Comparison of ENCODE assay signal across 8 cellular contexts in the genomic region with DNA sequence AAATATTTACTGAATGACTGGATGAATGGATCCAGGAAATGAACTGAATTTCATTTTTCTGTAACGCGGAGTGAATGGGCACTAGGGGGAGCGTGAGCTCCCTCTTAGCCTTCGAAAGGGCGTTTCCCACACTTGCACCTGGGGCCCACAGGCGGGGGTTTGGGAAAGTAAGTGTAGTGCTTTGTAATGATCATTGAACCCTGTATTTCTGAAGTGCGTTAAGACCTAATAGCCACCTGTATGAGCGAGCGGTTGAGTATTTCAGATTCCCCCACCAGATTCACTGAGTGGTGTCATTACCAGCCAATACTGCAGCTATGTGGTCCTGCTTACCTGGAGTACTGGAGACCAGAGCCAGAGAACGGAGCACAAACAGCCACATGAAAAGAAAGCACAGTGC. TPM values are rescaled to one million over a fixed set of nuclear protein-coding genes. Genes with fewer than 3 reads are reported as not detected.
A peak's percentile ranks its signal among the peaks of the same experiment; 100 is the strongest.
DNase-seq lines count a peak whose midpoint lies in the region; ATAC-seq and TF ChIP-seq lines count a peak whose summit lies in the region.

No MANE protein-coding gene starts in this region.

- H3K4me1 ChIP-seq in left ventricle myocardium inferior (peaks cover 3% of the 10 kb centered on the region), tibial nerve (peaks cover 0 to 14% (median 0%) of the 10 kb centered on the region in 4 donors)

- no peak for TF ChIP-seq EP300 in tibial nerve (IDR thresholded peaks at IDR 0.05)

- peak overlapping the region; percentile 11 for H3K27ac Mint-ChIP-seq in activated CD8-positive, alpha-beta T cell treated with anti-CD3 and anti-CD28 coated beads for 36 hours

- peak; percentile 48 for DNase-seq in CD1c-positive myeloid dendritic cell (ENCODE audit: extremely low spot score)
- DNase-seq in GM20000 (ENCODE audit: low spot score), result peak; percentile 71
- peak; percentile 95 for DNase-seq in NCI-H2107 treated with DMSO at 0.1 percent for 48 hours (lab: John Stamatoyannopoulos, UW; ENCODE audit: unreplicated experiment)
- DNase-seq in activated CD8-positive, alpha-beta T cell treated with anti-CD3 and anti-CD28 coated beads for 36 hours, result peak; percentile 58
- DNase-seq in left ventricle myocardium inferior, result no peak
- DNase-seq in tibial nerve (ENCODE audit: low spot score in 2 of 2), result no peak
- DNase-seq in DMS114 treated with DMSO at 0.1 percent for 48 hours (lab: John Stamatoyannopoulos, UW; ENCODE audit: unreplicated experiment), result no peak

- H3K9me3 ChIP-seq in left ventricle myocardium inferior (replicated peaks), result no peaks in the 10 kb centered on the region
- no peaks in the 10 kb centered on the region for H3K9me3 ChIP-seq in tibial nerve

- H3K27ac ChIP-seq in left ventricle myocardium inferior (replicated peaks) (no peak overlapping the region), tibial nerve (no peak overlapping the region)

- no peaks in the 10 kb centered on the region for H3K9me3 Mint-ChIP-seq in activated CD8-positive, alpha-beta T cell treated with anti-CD3 and anti-CD28 coated beads for 36 hours

- H3K4me3 ChIP-seq in left ventricle myocardium inferior (no peak overlapping the region), tibial nerve (no peak overlapping the region)

- intact Hi-C loops in activated CD8-positive, alpha-beta T cell treated with anti-CD3 and anti-CD28 coated beads for 36 hours (cut with micrococcal nuclease), result no loop called here
- intact Hi-C loops in left ventricle myocardium inferior (cut with micrococcal nuclease), result no loop called here

- POLR2A ChIA-PET in activated CD8-positive, alpha-beta T cell treated with anti-CD3 and anti-CD28 coated beads for 36 hours (lab: Charles Lee), result interaction anchor here (0.6 to 6.9 kb wide), 8 partner anchors 9 to 245 kb away, joined by 3 to 65 read pairs (median 3); a partner anchor contains a TSS

- H3K27me3 ChIP-seq in left ventricle myocardium inferior (ENCODE audit: low read depth) (no peaks in the 10 kb centered on the region), tibial nerve (peaks cover 0 to 9% of the 10 kb centered on the region in 2 donors)

- TF ChIP-seq CTCF in GM20000 (IDR thresholded peaks at IDR 0.05; ENCODE audit: extremely low read depth, missing control alignments) (peak; percentile 53), left ventricle myocardium inferior (IDR thresholded peaks at IDR 0.05; ENCODE audit: borderline replicate concordance) (peak; percentile 36), tibial nerve (IDR thresholded peaks at IDR 0.05) (peak in 3 of 5 experiments; percentile 9 to 40 (median 16))
- peak; percentile 74 for TF ChIP-seq CTCF in activated CD8-positive, alpha-beta T cell treated with anti-CD3 and anti-CD28 coated beads for 36 hours (IDR thresholded peaks at IDR 0.05)

- H3K36me3 ChIP-seq in left ventricle myocardium inferior, result no peaks in the 10 kb centered on the region
- no peaks in the 10 kb centered on the region for H3K36me3 ChIP-seq in tibial nerve

- H3K36me3 Mint-ChIP-seq in activated CD8-positive, alpha-beta T cell treated with anti-CD3 and anti-CD28 coated beads for 36 hours (ENCODE audit: low read depth), result peaks cover 81% of the 10 kb centered on the region

- ATAC-seq in activated CD8-positive, alpha-beta T cell treated with anti-CD3 and anti-CD28 coated beads for 36 hours, result peak; percentile 69
- ATAC-seq in HG03108 (IDR thresholded peaks at IDR 0.05; ENCODE audit: unreplicated experiment), result no peak

- 38 to 48% methylated on average over 10 of the region's 10 CpGs for WGBS in tibial nerve, 2 donors

- TF ChIP-seq POLR2A in tibial nerve (IDR thresholded peaks at IDR 0.05), result no peak

- H3K4me3 Mint-ChIP-seq in activated CD8-positive, alpha-beta T cell treated with anti-CD3 and anti-CD28 coated beads for 36 hours, result no peak overlapping the region

- CTCF ChIA-PET in activated CD8-positive, alpha-beta T cell treated with anti-CD3 and anti-CD28 coated beads for 36 hours (lab: Charles Lee), result interaction anchor here (0.6 to 5.3 kb wide), 15 partner anchors 8 to 151 kb away, joined by 3 to 55 read pairs (median 5); a partner anchor contains a TSS

- H3K27me3 Mint-ChIP-seq in activated CD8-positive, alpha-beta T cell treated with anti-CD3 and anti-CD28 coated beads for 36 hours, result no peaks in the 10 kb centered on the region

- peaks cover 54% of the 10 kb centered on the region for H3K4me1 Mint-ChIP-seq in activated CD8-positive, alpha-beta T cell treated with anti-CD3 and anti-CD28 coated beads for 36 hours (ENCODE audit: low read depth)

RNA-seq across cellular contexts. Expression of a gene that starts 10.5 kb away (rescaled TPM):
- total RNA-seq in activated CD8-positive, alpha-beta T cell treated with anti-CD3 and anti-CD28 coated beads for 36 hours, result 100 to 1,000 TPM; 151 to 163 TPM
- 11.2 TPM for total RNA-seq in left ventricle myocardium inferior
- 1 to 10 TPM; 1.3 to 6.7 (median 3.6) TPM for total RNA-seq in tibial nerve

RNA-seq across cellular contexts. Expression of a gene that starts 15.8 kb away (rescaled TPM):
- 10 to 100 TPM; 94.3 to 98.3 TPM for total RNA-seq in activated CD8-positive, alpha-beta T cell treated with anti-CD3 and anti-CD28 coated beads for 36 hours
- total RNA-seq in left ventricle myocardium inferior (126 TPM), tibial nerve (10 to 100 TPM; 36.6 to 80.0 (median 49.1) TPM)

Comparison
In these comparisons a context has a peak if more than half of its experiments do, and no peak if none do; other contexts are left out.
1. DNase-seq: peak in CD1c-positive myeloid dendritic cell (single experiment), GM20000 (single experiment), NCI-H2107 treated with DMSO at 0.1 percent for 48 hours (single experiment) and activated CD8-positive, alpha-beta T cell treated with anti-CD3 and anti-CD28 coated beads for 36 hours (single experiment); none in left ventricle myocardium inferior (single experiment), tibial nerve (0 of 2) and DMS114 treated with DMSO at 0.1 percent for 48 hours (single experiment).
2. CTCF ChIP-seq: peak in every context shown above with its lines; median percentile 74 in activated CD8-positive, alpha-beta T cell treated with anti-CD3 and anti-CD28 coated beads for 36 hours; 53 in GM20000; 36 in left ventricle myocardium inferior; 16 in tibial nerve.
3. RNA of a gene that starts 10.5 kb away (total RNA-seq): 151 to 163 TPM in activated CD8-positive, alpha-beta T cell treated with anti-CD3 and anti-CD28 coated beads for 36 hours; 11.2 TPM in left ventricle myocardium inferior (single experiment) and 1.3 to 6.7 TPM in tibial nerve; every median in the first group is over 10 times any median in the second.